Comparison of ENCODE assay signal across 27 cellular contexts in genomic region chr2:31270871-31271270, GRCh38. TPM values are rescaled to one million over a fixed set of nuclear protein-coding genes. Genes with fewer than 3 reads are reported as not detected.
DNase-seq lines count a peak whose midpoint lies in the region; ATAC-seq and TF ChIP-seq lines count a peak whose summit lies in the region.
"Had no signal": no experiment of that assay in that cellular context is flagged by ENCODE, and none has a peak within 500 bp of the region (broad histone marks: within the 10 kb centered on the region; RNA-seq: fewer than 3 reads in every experiment).

No MANE protein-coding gene starts in this region.

- ATAC-seq in Right ventricle myocardium inferior = no peak
- ATAC-seq: activated CD8-positive, alpha-beta T cell treated with anti-CD3 and anti-CD28 coated beads, Interleukin-2, amount 10 ng/mL, durations not matched to agents 7 days and 5 days; left colon; psoas muscle; stimulated activated naive CD8-positive, alpha-beta T cell treated with anti-CD3 and anti-CD28 coated beads, Interleukin-15, Interleukin-2, amounts not matched to agents 100 U/mL and 50 U/mL, for 24 hours had no signal

- H3K27ac ChIP-seq in esophagus (ENCODE audit: low read depth in 2 of 2, low read length in 1 of 2) = peak overlapping the region; percentile 61 to 63
- H3K27ac ChIP-seq: foreskin keratinocyte, psoas muscle, sigmoid colon, SJSA1, thyroid gland had no signal

- CTCF ChIA-PET in BJ (lab: Yijun Ruan, JAX) = interaction anchor here (1.7 to 1.8 kb wide), 2 partner anchors 10 to 64 kb away, joined by 5 to 7 read pairs; no protein-coding TSS in a partner anchor

- H3K4me1 Mint-ChIP-seq in mesothelial cell of epicardium = peaks cover 61% of the 10 kb centered on the region
- H3K4me1 Mint-ChIP-seq: CD8-positive, alpha-beta memory T cell had no signal

- DNase-seq in BJ (ENCODE audit: low read depth) (peak; percentile 47), M059J (ENCODE audit: low read depth) (peak; percentile 84), mesothelial cell of epicardium (ENCODE audit: low spot score in 2 of 2, unreplicated experiment in 2 of 2) (no peak), NCI-H748 (lab: John Stamatoyannopoulos, UW; ENCODE audit: unreplicated experiment) (no peak), superior temporal gyrus (ENCODE audit: extremely low spot score) (no peak), Right ventricle myocardium inferior (ENCODE audit: missing footprints) (no peak)
- no peak for DNase-seq in NK-92 treated with Interleukin-12 subunit alpha and Interleukin-12 subunit beta, amount 100 ng/mL, for 24 hours (lab: John Stamatoyannopoulos, UW)
- DNase-seq: activated CD4-positive, CD25-positive, alpha-beta regulatory T cell treated with anti-CD3 and anti-CD28 coated beads, Interleukin-2, amount 50 U/mL, for 72 hours; activated CD8-positive, alpha-beta T cell treated with anti-CD3 and anti-CD28 coated beads, Interleukin-2, amount 10 ng/mL, durations not matched to agents 7 days and 5 days; AML-193; aorta; caudate nucleus; CD8-positive, alpha-beta memory T cell; left colon; NCI-H1105 treated with DMSO at 0.1 percent for 48 hours; NCI-H2029; NCI-H526 treated with DMSO at 0.1 percent for 48 hours; psoas muscle; sigmoid colon; stimulated activated CD4-positive, alpha-beta T cell treated with anti-CD3 and anti-CD28 coated beads, Interleukin-15, amount 100 ng/mL, for 24 hours; stimulated activated naive CD8-positive, alpha-beta T cell treated with anti-CD3 and anti-CD28 coated beads, Interleukin-15, Interleukin-2, amounts not matched to agents 100 U/mL and 50 U/mL, for 24 hours; thyroid gland had no signal

- H3K27ac Mint-ChIP-seq in mesothelial cell of epicardium = peak overlapping the region; percentile 94
- H3K27ac Mint-ChIP-seq: activated CD8-positive, alpha-beta T cell treated with anti-CD3 and anti-CD28 coated beads, Interleukin-2, amount 10 ng/mL, durations not matched to agents 7 days and 5 days; activated naive CD4-positive, alpha-beta T cell treated with anti-CD3 and anti-CD28 coated beads, Interleukin-2, amount 50 U/mL, for 72 hours; CD8-positive, alpha-beta memory T cell had no signal

- H3K9me3 ChIP-seq in esophagus (ENCODE audit: control insufficient read depth in 2 of 2, insufficient read depth in 1 of 2, low read depth in 1 of 2, low read length in 1 of 2) = no peaks in the 10 kb centered on the region
- H3K9me3 ChIP-seq: psoas muscle, sigmoid colon, SJSA1, thyroid gland had no signal

- H3K36me3 ChIP-seq in BJ (ENCODE audit: control insufficient read depth, insufficient read depth, low read length) (peaks cover 5% of the 10 kb centered on the region; the same call in 1 of the 2 replicates), esophagus (ENCODE audit: control insufficient read depth in 2 of 2, insufficient read depth in 2 of 2, low read length in 1 of 2) (peaks cover 0 to 13% of the 10 kb centered on the region in 2 donors)
- H3K36me3 ChIP-seq: sigmoid colon, thyroid gland had no signal

- 70 to 80% methylated on average over 7 of the region's 7 CpGs for WGBS in esophagus, 2 donors

- TF ChIP-seq CTCF in BJ (IDR thresholded peaks at IDR 0.05; ENCODE audit: insufficient read depth, low read depth, low read length) (no peak), mesothelial cell of epicardium (IDR thresholded peaks at IDR 0.05; ENCODE audit: unreplicated experiment) (no peak)

- no peaks in the 10 kb centered on the region for H3K27me3 Mint-ChIP-seq in mesothelial cell of epicardium (ENCODE audit: low read depth)

- H3K9me3 Mint-ChIP-seq in mesothelial cell of epicardium = no peaks in the 10 kb centered on the region
- H3K9me3 Mint-ChIP-seq: activated naive CD4-positive, alpha-beta T cell treated with anti-CD3 and anti-CD28 coated beads, Interleukin-2, amount 50 U/mL, for 72 hours; CD8-positive, alpha-beta memory T cell had no signal

- intact Hi-C loops in Right ventricle myocardium inferior (cut with DNase I) = no loop called here

- H3K4me3 Mint-ChIP-seq in mesothelial cell of epicardium = peak overlapping the region; percentile 5
- H3K4me3 Mint-ChIP-seq: activated CD8-positive, alpha-beta T cell treated with anti-CD3 and anti-CD28 coated beads, Interleukin-2, amount 10 ng/mL, durations not matched to agents 7 days and 5 days; CD8-positive, alpha-beta memory T cell had no signal

- peaks cover 5 to 20% of the 10 kb centered on the region in 2 donors for H3K4me1 ChIP-seq in esophagus (ENCODE audit: control insufficient read depth in 2 of 2, insufficient read depth in 2 of 2, low read length in 1 of 2)
- H3K4me1 ChIP-seq: psoas muscle, sigmoid colon, SJSA1, thyroid gland had no signal

- H3K4me3 ChIP-seq in BJ (ENCODE audit: low read depth, low read length) (no peak overlapping the region), esophagus (ENCODE audit: low read depth in 1 of 2, low read length in 2 of 2) (no peak overlapping the region)
- H3K4me3 ChIP-seq: psoas muscle, sigmoid colon, SJSA1, thyroid gland had no signal

- POLR2A ChIA-PET in BJ (lab: Charles Lee) = no interaction called here

- no peaks in the 10 kb centered on the region for H3K27me3 ChIP-seq in BJ (ENCODE audit: control insufficient read depth, insufficient read depth, low read length)
- H3K27me3 ChIP-seq in esophagus (ENCODE audit: control insufficient read depth in 1 of 2, insufficient read depth in 2 of 2, low read length in 2 of 2) = no peaks in the 10 kb centered on the region
- H3K27me3 ChIP-seq: foreskin keratinocyte, sigmoid colon, SJSA1, thyroid gland had no signal

- peaks cover 15% of the 10 kb centered on the region for H3K36me3 Mint-ChIP-seq in mesothelial cell of epicardium
- H3K36me3 Mint-ChIP-seq: activated naive CD4-positive, alpha-beta T cell treated with anti-CD3 and anti-CD28 coated beads, Interleukin-2, amount 50 U/mL, for 72 hours had no signal

RNA-seq across cellular contexts. Expression of gene EHD3, which starts 36.9 kb away (rescaled TPM):
- polyA plus RNA-seq in BJ (2011; rRNA removed) (46.5 and 69.4 TPM in 2 replicates), esophagus (10 to 100 TPM; 24.1 to 27.4 TPM)
- polyA minus RNA-seq in BJ (2011; rRNA and poly(A)+ RNA removed) = 48.0 and 58.5 TPM in 2 replicates
- 9.8 and 19.2 TPM in 2 replicates for total RNA-seq in M059J (2014; rRNA removed; shearing (Covaris generic))
- total RNA-seq in mesothelial cell of epicardium (12.7 to 13.2 TPM (median 12.9 TPM) in 3 replicates), Right ventricle myocardium inferior (27.9 TPM)

RNA-seq across cellular contexts. Expression of gene CAPN14, which starts 53.6 kb away (rescaled TPM):
- polyA plus RNA-seq in BJ (2011; rRNA removed) (0.10 TPM in 2 replicates), esophagus (100 to 1,000 TPM in 1 of 2 donors, 10 to 100 TPM in 1; 72.7 to 141 TPM)
- 0.14 TPM in 1 of 2 replicates, not detected in the other for polyA minus RNA-seq in BJ (2011; rRNA and poly(A)+ RNA removed)
- total RNA-seq in M059J (2014; rRNA removed; shearing (Covaris generic)) = 0.30 and 1.0 TPM in 2 replicates
- total RNA-seq in mesothelial cell of epicardium (0.40 to 0.54 TPM (median 0.47 TPM) in 3 replicates), Right ventricle myocardium inferior (0.35 TPM)
- total RNA-seq: activated CD8-positive, alpha-beta T cell treated with anti-CD3 and anti-CD28 coated beads, Interleukin-2, amount 10 ng/mL, durations not matched to agents 7 days and 5 days; MCF 10A; SJSA1 had no signal

Comparison
In these comparisons a context has a peak if more than half of its experiments do, and no peak if none do; other contexts are left out.
1. DNase-seq: peak in BJ (single experiment) and M059J (single experiment); none in mesothelial cell of epicardium (0 of 2), NK-92 treated with Interleukin-12 subunit alpha and Interleukin-12 subunit beta, amount 100 ng/mL, for 24 hours (single experiment), NCI-H748 (single experiment), superior temporal gyrus (single experiment) and Right ventricle myocardium inferior (single experiment).